ENCODE assay signal across 15 cellular contexts in the genomic region with DNA sequence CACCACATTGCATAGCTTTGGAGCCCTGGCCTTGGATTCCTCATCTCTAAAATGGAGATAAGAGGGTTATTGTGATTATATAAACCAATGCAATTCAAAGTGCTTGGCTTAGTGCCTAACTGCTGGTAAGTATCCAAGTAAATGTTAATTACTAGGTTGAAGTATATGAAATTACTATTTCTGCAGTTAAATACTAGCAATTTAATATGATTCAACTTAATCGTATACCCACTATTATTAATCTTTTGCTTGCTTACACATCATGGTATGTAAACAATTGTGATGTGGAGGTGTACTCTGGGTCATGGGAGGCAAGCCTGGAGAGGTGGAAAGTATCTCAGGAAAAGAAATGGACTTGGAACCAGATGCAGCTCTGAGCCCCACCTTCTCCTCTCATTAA. TPM values are rescaled to one million over a fixed set of nuclear protein-coding genes. Genes with fewer than 3 reads are reported as not detected.
DNase-seq lines count a peak whose midpoint lies in the region; ATAC-seq and TF ChIP-seq lines count a peak whose summit lies in the region.
"Had no signal": no experiment of that assay in that cellular context is flagged by ENCODE, and none has a peak within 500 bp of the region (broad histone marks: within the 10 kb centered on the region; RNA-seq: fewer than 3 reads in every experiment).

No MANE protein-coding gene starts in this region.

- TF ChIP-seq CTCF in HEK293 (tag by site-specific recombination; IDR thresholded peaks at IDR 0.05) (no peak), retinal pigment epithelial cell (conservative IDR thresholded peaks at IDR 0.05; ENCODE audit: low read depth, low read length) (no peak)

- POLR2A ChIA-PET in HEK293 (lab: Yijun Ruan, JAX) = no interaction called here

- CTCF ChIA-PET in HEK293 (lab: Yijun Ruan, JAX) = no interaction called here

- no peak overlapping the region for H3K4me3 ChIP-seq in HEK293 (ENCODE audit: low read depth, low read length)
- H3K4me3 ChIP-seq in retinal pigment epithelial cell (ENCODE audit: low read length) = no peak overlapping the region
- H3K4me3 ChIP-seq: A549, GM23248 had no signal

- peaks cover 13% of the 10 kb centered on the region for H3K4me1 ChIP-seq in HEK293 (ENCODE audit: control insufficient read depth, insufficient read depth, low read length)
- H3K4me1 ChIP-seq: A549, BE2C had no signal

- no peak for ATAC-seq in HG03378 (IDR thresholded peaks at IDR 0.05; ENCODE audit: unreplicated experiment)
- ATAC-seq: A549, HCT116 had no signal

- DNase-seq in COR-L47 (lab: John Stamatoyannopoulos, UW) (peak; percentile 71), NCI-H82 treated with DMSO at 0.1 percent for 48 hours (lab: John Stamatoyannopoulos, UW; ENCODE audit: unreplicated experiment) (peak; percentile 60), retinal pigment epithelial cell (ENCODE audit: low read depth) (peak; percentile 51), mesenteric fat pad (ENCODE audit: low spot score) (no peak), T-helper 1 cell (no peak)
- DNase-seq: BE2C; CD4-positive, alpha-beta memory T cell; DMS53; GM23248 had no signal

- H3K36me3 ChIP-seq in HEK293 (ENCODE audit: control insufficient read depth in 2 of 2, insufficient read depth in 1 of 2, low read length in 2 of 2) = no peaks in the 10 kb centered on the region
- H3K36me3 ChIP-seq: BE2C had no signal

- no peak overlapping the region for H3K27ac ChIP-seq in HEK293 (ENCODE audit: extremely low read depth, low read depth, low read length)
- H3K27ac ChIP-seq: A549, C4-2B, GM23248 had no signal

- H3K9me3 ChIP-seq in HEK293 (ENCODE audit: control insufficient read depth, insufficient read depth, low read depth, low read length) = no peaks in the 10 kb centered on the region
- H3K9me3 ChIP-seq: A549, BE2C had no signal

TF ChIP-seq in HEK293, 187 proteins besides CTCF, POLR2A, EP300 and RAD21 (continues in another document):
- TF ChIP-seq, protein P1, sequence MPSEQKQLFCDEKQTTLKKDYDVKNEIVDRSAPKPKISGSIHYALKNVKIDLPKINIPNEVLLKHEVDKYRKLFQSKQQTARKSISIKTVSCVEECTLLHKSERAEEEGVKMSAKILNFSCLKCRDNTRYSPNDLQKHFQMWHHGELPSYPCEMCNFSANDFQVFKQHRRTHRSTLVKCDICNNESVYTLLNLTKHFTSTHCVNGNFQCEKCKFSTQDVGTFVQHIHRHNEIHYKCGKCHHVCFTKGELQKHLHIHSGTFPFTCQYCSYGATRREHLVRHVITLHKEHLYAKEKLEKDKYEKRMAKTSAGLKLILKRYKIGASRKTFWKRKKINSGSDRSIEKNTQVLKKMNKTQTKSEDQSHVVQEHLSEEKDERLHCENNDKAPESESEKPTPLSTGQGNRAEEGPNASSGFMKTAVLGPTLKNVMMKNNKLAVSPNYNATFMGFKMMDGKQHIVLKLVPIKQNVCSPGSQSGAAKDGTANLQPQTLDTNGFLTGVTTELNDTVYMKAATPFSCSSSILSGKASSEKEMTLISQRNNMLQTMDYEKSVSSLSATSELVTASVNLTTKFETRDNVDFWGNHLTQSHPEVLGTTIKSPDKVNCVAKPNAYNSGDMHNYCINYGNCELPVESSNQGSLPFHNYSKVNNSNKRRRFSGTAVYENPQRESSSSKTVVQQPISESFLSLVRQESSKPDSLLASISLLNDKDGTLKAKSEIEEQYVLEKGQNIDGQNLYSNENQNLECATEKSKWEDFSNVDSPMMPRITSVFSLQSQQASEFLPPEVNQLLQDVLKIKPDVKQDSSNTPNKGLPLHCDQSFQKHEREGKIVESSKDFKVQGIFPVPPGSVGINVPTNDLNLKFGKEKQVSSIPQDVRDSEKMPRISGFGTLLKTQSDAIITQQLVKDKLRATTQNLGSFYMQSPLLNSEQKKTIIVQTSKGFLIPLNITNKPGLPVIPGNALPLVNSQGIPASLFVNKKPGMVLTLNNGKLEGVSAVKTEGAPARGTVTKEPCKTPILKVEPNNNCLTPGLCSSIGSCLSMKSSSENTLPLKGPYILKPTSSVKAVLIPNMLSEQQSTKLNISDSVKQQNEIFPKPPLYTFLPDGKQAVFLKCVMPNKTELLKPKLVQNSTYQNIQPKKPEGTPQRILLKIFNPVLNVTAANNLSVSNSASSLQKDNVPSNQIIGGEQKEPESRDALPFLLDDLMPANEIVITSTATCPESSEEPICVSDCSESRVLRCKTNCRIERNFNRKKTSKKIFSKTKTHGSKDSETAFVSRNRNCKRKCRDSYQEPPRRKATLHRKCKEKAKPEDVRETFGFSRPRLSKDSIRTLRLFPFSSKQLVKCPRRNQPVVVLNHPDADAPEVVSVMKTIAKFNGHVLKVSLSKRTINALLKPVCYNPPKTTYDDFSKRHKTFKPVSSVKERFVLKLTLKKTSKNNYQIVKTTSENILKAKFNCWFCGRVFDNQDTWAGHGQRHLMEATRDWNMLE (tag by site-specific recombination; conservative IDR thresholded peaks at IDR 0.05; ENCODE audit: low read depth) = no peak
- peak; percentile 96 for TF ChIP-seq SP7 (tag by site-specific recombination; IDR thresholded peaks at IDR 0.05)
- TF ChIP-seq ZNF843 (tag by site-specific recombination; IDR thresholded peaks at IDR 0.05) = no peak
- TF ChIP-seq, protein P2, sequence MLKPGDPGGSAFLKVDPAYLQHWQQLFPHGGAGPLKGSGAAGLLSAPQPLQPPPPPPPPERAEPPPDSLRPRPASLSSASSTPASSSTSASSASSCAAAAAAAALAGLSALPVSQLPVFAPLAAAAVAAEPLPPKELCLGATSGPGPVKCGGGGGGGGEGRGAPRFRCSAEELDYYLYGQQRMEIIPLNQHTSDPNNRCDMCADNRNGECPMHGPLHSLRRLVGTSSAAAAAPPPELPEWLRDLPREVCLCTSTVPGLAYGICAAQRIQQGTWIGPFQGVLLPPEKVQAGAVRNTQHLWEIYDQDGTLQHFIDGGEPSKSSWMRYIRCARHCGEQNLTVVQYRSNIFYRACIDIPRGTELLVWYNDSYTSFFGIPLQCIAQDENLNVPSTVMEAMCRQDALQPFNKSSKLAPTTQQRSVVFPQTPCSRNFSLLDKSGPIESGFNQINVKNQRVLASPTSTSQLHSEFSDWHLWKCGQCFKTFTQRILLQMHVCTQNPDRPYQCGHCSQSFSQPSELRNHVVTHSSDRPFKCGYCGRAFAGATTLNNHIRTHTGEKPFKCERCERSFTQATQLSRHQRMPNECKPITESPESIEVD (tag by site-specific recombination; IDR thresholded peaks at IDR 0.05) = peak; percentile 16; the same call in 1 of the 2 replicates
- TF ChIP-seq HOXA7 (CRISPR knock-in tag; IDR thresholded peaks at IDR 0.05; ENCODE audit: borderline replicate concordance) = no peak
- TF ChIP-seq ZNF777 (tag by site-specific recombination; IDR thresholded peaks at IDR 0.05; ENCODE audit: borderline replicate concordance) = no peak
- TF ChIP-seq, protein P3, sequence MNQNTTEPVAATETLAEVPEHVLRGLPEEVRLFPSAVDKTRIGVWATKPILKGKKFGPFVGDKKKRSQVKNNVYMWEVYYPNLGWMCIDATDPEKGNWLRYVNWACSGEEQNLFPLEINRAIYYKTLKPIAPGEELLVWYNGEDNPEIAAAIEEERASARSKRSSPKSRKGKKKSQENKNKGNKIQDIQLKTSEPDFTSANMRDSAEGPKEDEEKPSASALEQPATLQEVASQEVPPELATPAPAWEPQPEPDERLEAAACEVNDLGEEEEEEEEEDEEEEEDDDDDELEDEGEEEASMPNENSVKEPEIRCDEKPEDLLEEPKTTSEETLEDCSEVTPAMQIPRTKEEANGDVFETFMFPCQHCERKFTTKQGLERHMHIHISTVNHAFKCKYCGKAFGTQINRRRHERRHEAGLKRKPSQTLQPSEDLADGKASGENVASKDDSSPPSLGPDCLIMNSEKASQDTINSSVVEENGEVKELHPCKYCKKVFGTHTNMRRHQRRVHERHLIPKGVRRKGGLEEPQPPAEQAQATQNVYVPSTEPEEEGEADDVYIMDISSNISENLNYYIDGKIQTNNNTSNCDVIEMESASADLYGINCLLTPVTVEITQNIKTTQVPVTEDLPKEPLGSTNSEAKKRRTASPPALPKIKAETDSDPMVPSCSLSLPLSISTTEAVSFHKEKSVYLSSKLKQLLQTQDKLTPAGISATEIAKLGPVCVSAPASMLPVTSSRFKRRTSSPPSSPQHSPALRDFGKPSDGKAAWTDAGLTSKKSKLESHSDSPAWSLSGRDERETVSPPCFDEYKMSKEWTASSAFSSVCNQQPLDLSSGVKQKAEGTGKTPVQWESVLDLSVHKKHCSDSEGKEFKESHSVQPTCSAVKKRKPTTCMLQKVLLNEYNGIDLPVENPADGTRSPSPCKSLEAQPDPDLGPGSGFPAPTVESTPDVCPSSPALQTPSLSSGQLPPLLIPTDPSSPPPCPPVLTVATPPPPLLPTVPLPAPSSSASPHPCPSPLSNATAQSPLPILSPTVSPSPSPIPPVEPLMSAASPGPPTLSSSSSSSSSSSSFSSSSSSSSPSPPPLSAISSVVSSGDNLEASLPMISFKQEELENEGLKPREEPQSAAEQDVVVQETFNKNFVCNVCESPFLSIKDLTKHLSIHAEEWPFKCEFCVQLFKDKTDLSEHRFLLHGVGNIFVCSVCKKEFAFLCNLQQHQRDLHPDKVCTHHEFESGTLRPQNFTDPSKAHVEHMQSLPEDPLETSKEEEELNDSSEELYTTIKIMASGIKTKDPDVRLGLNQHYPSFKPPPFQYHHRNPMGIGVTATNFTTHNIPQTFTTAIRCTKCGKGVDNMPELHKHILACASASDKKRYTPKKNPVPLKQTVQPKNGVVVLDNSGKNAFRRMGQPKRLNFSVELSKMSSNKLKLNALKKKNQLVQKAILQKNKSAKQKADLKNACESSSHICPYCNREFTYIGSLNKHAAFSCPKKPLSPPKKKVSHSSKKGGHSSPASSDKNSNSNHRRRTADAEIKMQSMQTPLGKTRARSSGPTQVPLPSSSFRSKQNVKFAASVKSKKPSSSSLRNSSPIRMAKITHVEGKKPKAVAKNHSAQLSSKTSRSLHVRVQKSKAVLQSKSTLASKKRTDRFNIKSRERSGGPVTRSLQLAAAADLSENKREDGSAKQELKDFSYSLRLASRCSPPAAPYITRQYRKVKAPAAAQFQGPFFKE (tag by site-specific recombination; IDR thresholded peaks at IDR 0.05; ENCODE audit: borderline replicate concordance) = no peak
- TF ChIP-seq ZNF585B (tag by site-specific recombination; IDR thresholded peaks at IDR 0.05) = no peak
- TF ChIP-seq KLF16 (tag by site-specific recombination; IDR thresholded peaks at IDR 0.05) = no peak
- TF ChIP-seq ZSCAN30 (tag by site-specific recombination; IDR thresholded peaks at IDR 0.05) = no peak

RNA-seq across cellular contexts. Expression of a gene that starts 23.9 kb away (rescaled TPM):
- not detected for total RNA-seq in mesenteric fat pad
- total RNA-seq: CD4-positive, alpha-beta memory T cell; GM23248; HT1080 had no signal

RNA-seq across cellular contexts. Expression of a gene that starts 59.7 kb away (rescaled TPM):
- not detected for total RNA-seq in mesenteric fat pad
- total RNA-seq: GM23248, HT1080 had no signal

Comparison
In these comparisons a context has a peak if more than half of its experiments do, and no peak if none do; other contexts are left out.
1. DNase-seq: peak in COR-L47 (single experiment), NCI-H82 treated with DMSO at 0.1 percent for 48 hours (single experiment) and retinal pigment epithelial cell (single experiment); none in mesenteric fat pad (single experiment) and T-helper 1 cell (0 of 5).